In the genomic region with DNA sequence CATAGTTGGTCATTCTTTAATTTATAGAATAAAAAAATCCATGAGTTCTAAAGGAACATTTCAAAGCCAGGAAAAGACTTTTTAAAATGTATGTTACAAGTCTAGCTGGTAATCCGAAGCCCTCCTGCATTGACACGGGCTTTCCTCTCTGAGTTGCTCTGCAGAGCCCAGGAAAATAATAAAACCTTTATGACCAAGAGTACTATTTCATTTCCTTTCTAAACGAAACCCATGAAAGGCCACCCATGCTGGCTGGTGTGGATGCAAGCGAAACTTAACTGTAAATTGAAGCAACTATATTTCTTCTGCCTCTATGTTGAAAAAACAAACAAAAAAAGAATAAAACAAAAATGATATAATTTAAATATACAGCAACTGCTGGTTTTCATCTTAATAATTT, we compare ENCODE assay signal across 25 cellular contexts.
"Had no signal": no experiment of that assay in that cellular context is flagged by ENCODE, and none has a peak within 500 bp of the region (broad histone marks: within the 10 kb centered on the region; RNA-seq: fewer than 3 reads in every experiment).

No MANE protein-coding gene starts in this region.

- H3K27me3 ChIP-seq: ascending aorta, cardiac muscle cell had no signal

- DNase-seq: activated CD4-positive, alpha-beta T cell treated with anti-CD3 and anti-CD28 coated beads, Interleukin-2, amount 10 ng/mL, durations not matched to agents 24 days and 14 days; activated CD4-positive, alpha-beta T cell treated with anti-CD3 and anti-CD28 coated beads, Interleukin-2, amount 50 U/mL, for 4 hours; activated CD8-positive, alpha-beta T cell treated with anti-CD3 and anti-CD28 coated beads for 36 hours; activated effector memory CD4-positive, alpha-beta T cell treated with anti-CD3 and anti-CD28 coated beads, Interleukin-2, amount 50 U/mL, for 16 hours; activated naive CD4-positive, alpha-beta T cell treated with Interleukin-2 at 50 U/mL for 16 hours; activated naive CD8-positive, alpha-beta T cell treated with anti-CD3 and anti-CD28 coated beads, Interleukin-2, amount 10 ng/mL, durations not matched to agents 7 days and 5 days; activated T-cell treated with anti-CD3 and anti-CD28 coated beads, Interleukin-2, amount 50 U/mL, for 1 hour; activated T-cell treated with anti-CD3 and anti-CD28 coated beads, Interleukin-2, amount 50 U/mL, for 72 hours; amygdala; Kasumi-1; KG1; MM.1S; NCI-H1092; NCI-H1436 treated with DMSO at 0.1 percent for 48 hours; NCI-H187; NCI-H2029 treated with DMSO at 0.1 percent for 48 hours; NCI-H510A; NCI-H526; NCI-H748 treated with DMSO at 0.1 percent for 48 hours; NK-92 treated with Interleukin-12 subunit alpha and Interleukin-12 subunit beta, amount 100 ng/mL, for 24 hours; Right ventricle myocardium superior had no signal

- H3K36me3 ChIP-seq: ascending aorta, cardiac muscle cell had no signal

- ATAC-seq: activated CD8-positive, alpha-beta T cell treated with anti-CD3 and anti-CD28 coated beads for 36 hours; activated T-cell treated with anti-CD3 and anti-CD28 coated beads, Interleukin-2, amount 50 U/mL, for 72 hours; activated T-helper 17 cell treated with anti-CD3 and anti-CD28 coated beads, Interleukin-2, amount 50 U/mL, for 72 hours had no signal

- H3K4me3 ChIP-seq: ascending aorta, cardiac muscle cell had no signal

- FAIRE-seq: TTC549 had no signal

- H3K4me1 ChIP-seq: ascending aorta had no signal

- H3K9me3 ChIP-seq: ascending aorta had no signal
